28 cellular contexts compared by ENCODE assay signal in genomic region chr12:26264215-26264838, GRCh38.
DNase-seq lines count a peak whose midpoint lies in the region; ATAC-seq, FAIRE-seq and TF ChIP-seq lines count a peak whose summit lies in the region.
"Had no signal": no experiment of that assay in that cellular context is flagged by ENCODE, and none has a peak within 500 bp of the region (broad histone marks: within the 10 kb centered on the region; RNA-seq: fewer than 3 reads in every experiment).

No MANE protein-coding gene starts in this region.

- no peaks in the 10 kb centered on the region for H3K9me1 ChIP-seq in K562 (ENCODE audit: control insufficient read depth, insufficient read depth, low read length)

- H4K20me1 ChIP-seq in K562 (replicated peaks; ENCODE audit: control insufficient read depth, insufficient read depth, low read length): no peaks in the 10 kb centered on the region

- in situ Hi-C loops in K562 (cut with MboI): no loop called here

- no peak overlapping the region for H3K4me2 ChIP-seq in K562 (ENCODE audit: insufficient read depth, low read length)

- no TSS peak for BruUV-seq in K562 (replicated peaks; lab: Mats Ljungman, UMichigan)

- peaks cover 22% of the 10 kb centered on the region for H3K9me3 ChIP-seq in left ventricle myocardium inferior (replicated peaks)
- no peaks in the 10 kb centered on the region for H3K9me3 ChIP-seq in K562 (replicated peaks; ENCODE audit: control insufficient read depth, insufficient read depth, low read depth, low read length)
- H3K9me3 ChIP-seq in suprapubic skin: no peaks in the 10 kb centered on the region
- H3K9me3 ChIP-seq: BE2C, stomach had no signal

- no peak overlapping the region for H3K4me3 ChIP-seq in left ventricle myocardium inferior
- no peak overlapping the region for H3K4me3 ChIP-seq in K562
- no peak overlapping the region for H3K4me3 ChIP-seq in fibroblast of the aortic adventitia (ENCODE audit: low read depth, low read length)
- no peak overlapping the region for H3K4me3 ChIP-seq in suprapubic skin
- H3K4me3 ChIP-seq: stomach had no signal

- no peak for TF ChIP-seq CTCF in left ventricle myocardium inferior (IDR thresholded peaks at IDR 0.05; ENCODE audit: borderline replicate concordance)
- TF ChIP-seq CTCF in K562 (IDR thresholded peaks at IDR 0.05 in 2 of 3, conservative IDR thresholded peaks at IDR 0.05 in 1 of 3; ENCODE audit: insufficient read depth in 2 of 3, low read depth in 1 of 3, low read length in 3 of 3): no peak
- TF ChIP-seq CTCF in fibroblast of the aortic adventitia (IDR thresholded peaks at IDR 0.05; ENCODE audit: insufficient read depth, low read length): no peak
- no peak for TF ChIP-seq CTCF in suprapubic skin (IDR thresholded peaks at IDR 0.05)

- peaks cover under 1% of the 10 kb centered on the region for H3K4me1 ChIP-seq in left ventricle myocardium inferior
- no peaks in the 10 kb centered on the region for H3K4me1 ChIP-seq in K562 (replicated peaks in 1 of 2; ENCODE audit: control insufficient read depth in 2 of 2, insufficient read depth in 2 of 2, low read length in 2 of 2)
- H3K4me1 ChIP-seq in suprapubic skin: peaks cover 24% of the 10 kb centered on the region
- H3K4me1 ChIP-seq: BE2C, stomach had no signal

- FAIRE-seq in K562 (lab: Jason Lieb, UNC): no peak
- FAIRE-seq: A204.1, frontal cortex, GM19239, HTR-8/SVneo had no signal

- TF ChIP-seq POLR2A in K562 (conservative IDR thresholded peaks at IDR 0.05) (no peak), suprapubic skin (IDR thresholded peaks at IDR 0.05) (no peak)

- DNase-seq in Right ventricle myocardium superior: no peak
- DNase-seq in left ventricle myocardium inferior: no peak
- no peak for DNase-seq in K562 (ENCODE audit: extremely low read depth in 1 of 4, low spot score in 3 of 4)
- DNase-seq in fibroblast of the aortic adventitia (ENCODE audit: low read depth): peak; percentile 25
- DNase-seq in suprapubic skin (ENCODE audit: low spot score in 2 of 2): no peak
- no peak for DNase-seq in SHP77 (lab: John Stamatoyannopoulos, UW)
- no peak for DNase-seq in germinal center (ENCODE audit: low spot score)
- DNase-seq: activated B cell treated with CpG ODN at 0.5 μM for 24 hours; activated CD4-positive, alpha-beta T cell treated with anti-CD3 and anti-CD28 coated beads, Interleukin-2, amount 50 U/mL, for 48 hours; activated effector memory CD4-positive, alpha-beta T cell treated with Interleukin-2 at 50 U/mL for 16 hours; activated naive CD8-positive, alpha-beta T cell treated with anti-CD3 and anti-CD28 coated beads, Interleukin-2, amount 50 U/mL, for 24 hours; BE2C; cortex of kidney; endodermal cell; islet precursor cell; Kasumi-1; NCI-H1417; NCI-H2107; NCI-H524 treated with DMSO at 0.1 percent for 48 hours; stomach; T-helper 9 cell; trophoblast cell had no signal

- H3K27ac ChIP-seq in left ventricle myocardium inferior (replicated peaks): no peak overlapping the region
- H3K27ac ChIP-seq in K562 (ENCODE audit: extremely low read depth, low read depth, low read length): no peak overlapping the region
- H3K27ac ChIP-seq in suprapubic skin: peak overlapping the region; percentile 39
- H3K27ac ChIP-seq: RWPE1 had no signal

- H2AFZ ChIP-seq in K562 (ENCODE audit: low read depth, low read length): no peak overlapping the region

- intact Hi-C loops in Right ventricle myocardium superior (cut with DNase I): no loop called here
- intact Hi-C loops in left ventricle myocardium inferior (cut with micrococcal nuclease): no loop called here
- intact Hi-C loops in K562 (cut with micrococcal nuclease): no loop called here

- CTCF ChIA-PET in K562 (lab: Yijun Ruan, JAX; ENCODE audit: low intra/inter-chr PET ratio): no interaction called here

- ATAC-seq in Right ventricle myocardium superior (ENCODE audit: poor library complexity): peak; percentile 41
- no peak for ATAC-seq in K562
- ATAC-seq in GM18907 (IDR thresholded peaks at IDR 0.05; ENCODE audit: unreplicated experiment): no peak
- ATAC-seq: activated naive CD8-positive, alpha-beta T cell treated with anti-CD3 and anti-CD28 coated beads, Interleukin-2, amount 50 U/mL, for 24 hours had no signal

- H3K9ac ChIP-seq in K562 (ENCODE audit: insufficient read depth in 1 of 2, low read depth in 2 of 2, low read length in 2 of 2): no peak overlapping the region

- POLR2A ChIA-PET in K562 (lab: Yijun Ruan, JAX): interaction anchor here (0.5 to 1.2 kb wide), 4 partner anchors 11 to 985 kb away, joined by 3 read pairs; no protein-coding TSS in a partner anchor

- 0% methylated on average over 2 of the region's 2 CpGs for WGBS in K562 (ENCODE audit: insufficient coverage, low coverage, missing lambda C conversion rate)
- WGBS in suprapubic skin: 62% methylated on average over 2 of the region's 2 CpGs

- TF ChIP-seq EP300 in K562 (IDR thresholded peaks at IDR 0.05; ENCODE audit: low read length) (no peak), suprapubic skin (IDR thresholded peaks at IDR 0.05) (no peak)

- no peak for TF ChIP-seq RAD21 in K562 (CRISPR knock-in tag; conservative IDR thresholded peaks at IDR 0.05 in 1 of 2, IDR thresholded peaks at IDR 0.05 in 1 of 2)

- no peaks in the 10 kb centered on the region for H3K79me2 ChIP-seq in K562 (ENCODE audit: control insufficient read depth, insufficient read depth, low read length)

- no peaks in the 10 kb centered on the region for H3K36me3 ChIP-seq in left ventricle myocardium inferior
- no peaks in the 10 kb centered on the region for H3K36me3 ChIP-seq in K562 (ENCODE audit: control insufficient read depth, insufficient read depth, low read length)
- H3K36me3 ChIP-seq in suprapubic skin: no peaks in the 10 kb centered on the region
- H3K36me3 ChIP-seq: BE2C, stomach had no signal

- H3K27me3 ChIP-seq in left ventricle myocardium inferior (ENCODE audit: low read depth) (no peaks in the 10 kb centered on the region), K562 (ENCODE audit: control insufficient read depth in 2 of 2, insufficient read depth in 2 of 2, low read length in 2 of 2) (no peaks in the 10 kb centered on the region), suprapubic skin (no peaks in the 10 kb centered on the region)
- H3K27me3 ChIP-seq: BE2C, stomach had no signal

TF ChIP-seq in K562, 482 proteins besides CTCF, POLR2A, EP300 and RAD21:
- TF ChIP-seq CEBPB (tag; IDR thresholded peaks at IDR 0.05) (peak; percentile 61), ZNF668 (CRISPR knock-in tag; IDR thresholded peaks at IDR 0.05) (no peak), CEBPG (CRISPR knock-in tag; IDR thresholded peaks at IDR 0.05) (no peak), CEBPG (tag; conservative IDR thresholded peaks at IDR 0.05 in 1 of 2, IDR thresholded peaks at IDR 0.05 in 1 of 2) (peak; percentile 47 to 52)
